ENCODE assay signal across 13 cellular contexts in genomic region chr17:81048827-81049371, GRCh38. TPM values are rescaled to one million over a fixed set of nuclear protein-coding genes. Genes with fewer than 3 reads are reported as not detected.
DNase-seq lines count a peak whose midpoint lies in the region; ATAC-seq and TF ChIP-seq lines count a peak whose summit lies in the region.
"Had no signal": no experiment of that assay in that cellular context is flagged by ENCODE, and none has a peak within 500 bp of the region (broad histone marks: within the 10 kb centered on the region; RNA-seq: fewer than 3 reads in every experiment).

No MANE protein-coding gene starts in this region.

- H3K27me3 Mint-ChIP-seq in MCF 10A (ENCODE audit: insufficient read depth, unreplicated experiment), result no peaks in the 10 kb centered on the region
- H3K27me3 Mint-ChIP-seq in glutamatergic neuron (ENCODE audit: unreplicated experiment), result peaks cover 9% of the 10 kb centered on the region
- peaks cover 2% of the 10 kb centered on the region for H3K27me3 Mint-ChIP-seq in activated CD8-positive, alpha-beta memory T cell treated with anti-CD3 and anti-CD28 coated beads, Interleukin-2, amount 10 ng/mL, durations not matched to agents 7 days and 5 days
- H3K27me3 Mint-ChIP-seq: activated CD4-positive, alpha-beta T cell treated with anti-CD3 and anti-CD28 coated beads, Interleukin-2, amount 10 ng/mL, durations not matched to agents 24 days and 14 days had no signal

- H3K4me3 Mint-ChIP-seq in MCF 10A (ENCODE audit: unreplicated experiment) (no peak overlapping the region), glutamatergic neuron (ENCODE audit: unreplicated experiment) (peak overlapping the region; percentile 74)
- no peak overlapping the region for H3K4me3 Mint-ChIP-seq in activated CD8-positive, alpha-beta memory T cell treated with anti-CD3 and anti-CD28 coated beads, Interleukin-2, amount 10 ng/mL, durations not matched to agents 7 days and 5 days

- H3K27ac ChIP-seq in breast epithelium (peak overlapping the region in 1 of 2 donors; percentile 92), VCaP (peak overlapping the region; percentile 23; the same call in 1 of the 2 replicates), thymus (ENCODE audit: low read depth) (peak overlapping the region; percentile 12)
- H3K27ac ChIP-seq: tibial artery had no signal

- no peaks in the 10 kb centered on the region for H3K27me3 ChIP-seq in breast epithelium
- H3K27me3 ChIP-seq in thymus (ENCODE audit: control insufficient read depth, insufficient read depth), result no peaks in the 10 kb centered on the region

- no TSS peak for BruUV-seq in MCF 10A (replicated peaks; lab: Mats Ljungman, UMichigan)

- CTCF ChIA-PET in MCF 10A (lab: Yijun Ruan, JAX), result interaction anchor here (0.6 to 1.2 kb wide), 5 partner anchors 11 to 49 kb away, joined by 3 to 4 read pairs (median 3); no protein-coding TSS in a partner anchor
- CTCF ChIA-PET in activated CD8-positive, alpha-beta memory T cell treated with anti-CD3 and anti-CD28 coated beads, Interleukin-2, amount 10 ng/mL, durations not matched to agents 7 days and 5 days (lab: Charles Lee), result interaction anchor here (1.1 to 3.4 kb wide), 4 partner anchors 24 to 53 kb away, joined by 3 to 14 read pairs (median 7); no protein-coding TSS in a partner anchor

- TF ChIP-seq POLR2A in breast epithelium (IDR thresholded peaks at IDR 0.05), result no peak

- H3K27ac Mint-ChIP-seq in MCF 10A (ENCODE audit: low read depth, unreplicated experiment) (peak overlapping the region; percentile 98), glutamatergic neuron (ENCODE audit: unreplicated experiment) (no peak overlapping the region)
- no peak overlapping the region for H3K27ac Mint-ChIP-seq in activated CD8-positive, alpha-beta memory T cell treated with anti-CD3 and anti-CD28 coated beads, Interleukin-2, amount 10 ng/mL, durations not matched to agents 7 days and 5 days
- H3K27ac Mint-ChIP-seq: T-helper 1 cell treated with Interleukin-12 subunit alpha and Interleukin-12 subunit beta and Interleukin-4 antibody, amounts not matched to agents 30 μg/mL and 1 μg/mL, for 36 hours had no signal

- POLR2A ChIA-PET in MCF 10A (lab: Yijun Ruan, JAX), result interaction anchor here (0.8 to 3.5 kb wide), 3 partner anchors 10 to 52 kb away, joined by 3 to 60 read pairs (median 17); partner anchors contain the start of gene BAIAP2

- no peak for ATAC-seq in activated CD8-positive, alpha-beta memory T cell treated with anti-CD3 and anti-CD28 coated beads, Interleukin-2, amount 10 ng/mL, durations not matched to agents 7 days and 5 days

- no peak for DNase-seq in MCF 10A (ENCODE audit: unreplicated experiment)
- DNase-seq in breast epithelium (ENCODE audit: low spot score in 2 of 2), result no peak
- no peak for DNase-seq in glutamatergic neuron
- no peak for DNase-seq in cerebellar nuclear complex (lab: John Stamatoyannopoulos, UW)
- no peak for DNase-seq in activated CD8-positive, alpha-beta memory T cell treated with anti-CD3 and anti-CD28 coated beads, Interleukin-2, amount 10 ng/mL, durations not matched to agents 7 days and 5 days
- no peak for DNase-seq in NCI-H1417 (lab: John Stamatoyannopoulos, UW)
- DNase-seq: NCI-H1436 treated with DMSO at 0.1 percent for 48 hours, NCI-H524 treated with DMSO at 0.1 percent for 48 hours, tibial artery had no signal

- H3K9me3 ChIP-seq in breast epithelium (no peaks in the 10 kb centered on the region), thymus (ENCODE audit: control insufficient read depth) (no peaks in the 10 kb centered on the region)
- H3K9me3 ChIP-seq: tibial artery had no signal

- H3K4me1 ChIP-seq in breast epithelium, result peaks cover 23 to 33% of the 10 kb centered on the region in 2 donors
- peaks cover 8% of the 10 kb centered on the region for H3K4me1 ChIP-seq in thymus (ENCODE audit: control insufficient read depth, insufficient read depth, low read length)

- H3K4me1 Mint-ChIP-seq in MCF 10A (ENCODE audit: insufficient read depth, unreplicated experiment) (peaks cover 40% of the 10 kb centered on the region), glutamatergic neuron (ENCODE audit: low read depth, unreplicated experiment) (peaks cover 44% of the 10 kb centered on the region)
- peaks cover 15% of the 10 kb centered on the region for H3K4me1 Mint-ChIP-seq in activated CD8-positive, alpha-beta memory T cell treated with anti-CD3 and anti-CD28 coated beads, Interleukin-2, amount 10 ng/mL, durations not matched to agents 7 days and 5 days

- intact Hi-C loops in MCF 10A (cut with micrococcal nuclease), result no loop called here
- intact Hi-C loops in breast epithelium (cut with DNase I; ENCODE audit: low total_unique reads), result no loop called here

- H3K36me3 ChIP-seq in breast epithelium (no peaks in the 10 kb centered on the region), thymus (ENCODE audit: control insufficient read depth, insufficient read depth) (no peaks in the 10 kb centered on the region)
- H3K36me3 ChIP-seq: tibial artery had no signal

- H3K4me3 ChIP-seq in breast epithelium (no peak overlapping the region), thymus (ENCODE audit: low read length) (no peak overlapping the region)
- H3K4me3 ChIP-seq: tibial artery had no signal

- TF ChIP-seq CTCF in MCF 10A (IDR thresholded peaks at IDR 0.05; ENCODE audit: unreplicated experiment) (no peak), breast epithelium (IDR thresholded peaks at IDR 0.05) (no peak), VCaP (conservative IDR thresholded peaks at IDR 0.05) (no peak), glutamatergic neuron (IDR thresholded peaks at IDR 0.05; ENCODE audit: partially characterized antibody, unreplicated experiment) (no peak)

- WGBS in thymus, result 86% methylated on average over 28 of the region's 28 CpGs

- H3K36me3 Mint-ChIP-seq in MCF 10A (ENCODE audit: insufficient read depth, unreplicated experiment) (peaks cover 13% of the 10 kb centered on the region), glutamatergic neuron (ENCODE audit: unreplicated experiment) (no peaks in the 10 kb centered on the region)
- H3K36me3 Mint-ChIP-seq in activated CD8-positive, alpha-beta memory T cell treated with anti-CD3 and anti-CD28 coated beads, Interleukin-2, amount 10 ng/mL, durations not matched to agents 7 days and 5 days, result no peaks in the 10 kb centered on the region

- H3K9me3 Mint-ChIP-seq in MCF 10A (ENCODE audit: unreplicated experiment) (no peaks in the 10 kb centered on the region), glutamatergic neuron (ENCODE audit: unreplicated experiment) (peaks cover 6% of the 10 kb centered on the region)
- no peaks in the 10 kb centered on the region for H3K9me3 Mint-ChIP-seq in activated CD8-positive, alpha-beta memory T cell treated with anti-CD3 and anti-CD28 coated beads, Interleukin-2, amount 10 ng/mL, durations not matched to agents 7 days and 5 days (ENCODE audit: low read depth)
- H3K9me3 Mint-ChIP-seq: activated CD4-positive, alpha-beta T cell treated with anti-CD3 and anti-CD28 coated beads, Interleukin-2, amount 10 ng/mL, durations not matched to agents 24 days and 14 days; T-helper 1 cell treated with Interleukin-12 subunit alpha and Interleukin-12 subunit beta and Interleukin-4 antibody, amounts not matched to agents 30 μg/mL and 1 μg/mL, for 36 hours had no signal

RNA-seq across cellular contexts. Expression of gene BAIAP2, which starts 13.9 kb away (rescaled TPM):
- total RNA-seq in MCF 10A (2022) (46.4 and 67.0 TPM in 2 replicates), breast epithelium (10 to 100 TPM; 21.0 to 47.0 (median 37.6) TPM), glutamatergic neuron (ENCODE audit: unreplicated experiment) (252 TPM)
- polyA plus RNA-seq in thymus, result 23.1 TPM
- total RNA-seq in activated CD8-positive, alpha-beta memory T cell treated with anti-CD3 and anti-CD28 coated beads, Interleukin-2, amount 10 ng/mL, durations not matched to agents 7 days and 5 days, result 1 to 10 TPM; 4.8 to 7.0 TPM

RNA-seq across cellular contexts. Expression of gene CHMP6, which starts 57.3 kb away (rescaled TPM):
- 19.5 and 22.6 TPM in 2 replicates for total RNA-seq in MCF 10A (2022)
- total RNA-seq in breast epithelium, result 10 to 100 TPM; 18.6 to 30.2 (median 27.7) TPM
- total RNA-seq in glutamatergic neuron (ENCODE audit: unreplicated experiment), result 24.3 TPM
- polyA plus RNA-seq in thymus, result 30.8 TPM
- total RNA-seq in activated CD8-positive, alpha-beta memory T cell treated with anti-CD3 and anti-CD28 coated beads, Interleukin-2, amount 10 ng/mL, durations not matched to agents 7 days and 5 days, result 10 to 100 TPM; 29.8 to 34.6 TPM
